ENCODE assay signal across 21 cellular contexts in the genomic region with DNA sequence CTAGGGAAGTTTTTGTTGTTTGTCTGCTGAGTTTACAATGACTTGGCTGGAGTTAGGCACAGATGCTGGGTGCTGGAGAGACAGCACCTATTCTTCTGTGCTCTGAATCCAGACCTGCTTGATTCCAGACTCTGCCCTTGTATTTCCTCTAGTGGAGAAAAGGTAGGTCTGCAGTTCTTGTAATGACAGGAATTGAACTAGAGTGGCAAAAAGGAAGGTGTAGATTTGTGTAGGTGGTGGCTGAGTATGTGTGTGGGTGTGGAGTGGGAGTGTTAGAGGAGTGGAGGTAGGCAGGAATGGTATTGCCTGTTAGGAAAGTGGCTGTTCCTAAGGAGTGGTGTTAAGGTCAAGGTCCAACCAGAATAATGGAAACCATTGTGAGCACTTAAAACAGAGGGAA.
DNase-seq lines count a peak whose midpoint lies in the region; ATAC-seq and TF ChIP-seq lines count a peak whose summit lies in the region.
"Had no signal": no experiment of that assay in that cellular context is flagged by ENCODE, and none has a peak within 500 bp of the region (broad histone marks: within the 10 kb centered on the region; RNA-seq: fewer than 3 reads in every experiment).

No MANE protein-coding gene starts in this region.

- H3K27me3 Mint-ChIP-seq in endothelial cell (ENCODE audit: unreplicated experiment) (no peaks in the 10 kb centered on the region), nephron progenitor cell (ENCODE audit: low read depth, poor library complexity) (peaks cover 4% of the 10 kb centered on the region)

- H3K4me3 Mint-ChIP-seq in endothelial cell (ENCODE audit: unreplicated experiment) = no peak overlapping the region
- H3K4me3 Mint-ChIP-seq in nephron progenitor cell = no peak overlapping the region
- H3K4me3 Mint-ChIP-seq: activated naive CD8-positive, alpha-beta T cell treated with anti-CD3 and anti-CD28 coated beads for 36 hours; B cell had no signal

- H3K36me3 Mint-ChIP-seq in endothelial cell (ENCODE audit: low read depth, unreplicated experiment) (no peaks in the 10 kb centered on the region), nephron progenitor cell (ENCODE audit: low read depth) (peaks cover 29% of the 10 kb centered on the region)

- peak; percentile 38 for TF ChIP-seq CTCF in LNCAP (IDR thresholded peaks at IDR 0.05)
- TF ChIP-seq CTCF in endothelial cell (IDR thresholded peaks at IDR 0.05; ENCODE audit: unreplicated experiment) = peak; percentile 32
- no peak for TF ChIP-seq CTCF in nephron progenitor cell (IDR thresholded peaks at IDR 0.05)

- no peak for ATAC-seq in GM18498 (IDR thresholded peaks at IDR 0.05; ENCODE audit: unreplicated experiment)
- ATAC-seq: activated CD4-positive, CD25-positive, alpha-beta regulatory T cell treated with anti-CD3 and anti-CD28 coated beads, Interleukin-2, amount 50 U/mL, for 24 hours; body of pancreas had no signal

- no peak overlapping the region for H3K27ac Mint-ChIP-seq in endothelial cell (ENCODE audit: unreplicated experiment)
- peak overlapping the region; percentile 0 for H3K27ac Mint-ChIP-seq in nephron progenitor cell
- H3K27ac Mint-ChIP-seq: activated naive CD8-positive, alpha-beta T cell treated with anti-CD3 and anti-CD28 coated beads for 36 hours; B cell had no signal

- peaks cover 5% of the 10 kb centered on the region for H3K9me3 Mint-ChIP-seq in endothelial cell (ENCODE audit: unreplicated experiment)
- H3K9me3 Mint-ChIP-seq in nephron progenitor cell = peaks cover 34% of the 10 kb centered on the region

- H3K4me1 Mint-ChIP-seq in endothelial cell (ENCODE audit: unreplicated experiment) (peaks cover 3% of the 10 kb centered on the region), nephron progenitor cell (peaks cover 37% of the 10 kb centered on the region)
- H3K4me1 Mint-ChIP-seq: B cell had no signal

- DNase-seq in DMS 273 (lab: John Stamatoyannopoulos, UW; ENCODE audit: unreplicated experiment) = peak; percentile 8
- DNase-seq in DMS 273 treated with DMSO at 0.1 percent for 48 hours (lab: John Stamatoyannopoulos, UW) = no peak
- no peak for DNase-seq in endothelial cell (ENCODE audit: low spot score)
- no peak for DNase-seq in nephron progenitor cell
- DNase-seq in GF-D8 (lab: John Stamatoyannopoulos, UW) = no peak
- no peak for DNase-seq in putamen (ENCODE audit: low spot score)
- DNase-seq: activated CD8-positive, alpha-beta memory T cell treated with anti-CD3 and anti-CD28 coated beads for 24 hours; activated naive CD8-positive, alpha-beta T cell treated with anti-CD3 and anti-CD28 coated beads for 36 hours; body of pancreas; COR-L47; cortex of kidney; foreskin fibroblast; HCEC 1CT; hypothalamus; KG1; NCI-H1048; SHP77 treated with DMSO at 0.1 percent for 48 hours had no signal
